In the genomic region with DNA sequence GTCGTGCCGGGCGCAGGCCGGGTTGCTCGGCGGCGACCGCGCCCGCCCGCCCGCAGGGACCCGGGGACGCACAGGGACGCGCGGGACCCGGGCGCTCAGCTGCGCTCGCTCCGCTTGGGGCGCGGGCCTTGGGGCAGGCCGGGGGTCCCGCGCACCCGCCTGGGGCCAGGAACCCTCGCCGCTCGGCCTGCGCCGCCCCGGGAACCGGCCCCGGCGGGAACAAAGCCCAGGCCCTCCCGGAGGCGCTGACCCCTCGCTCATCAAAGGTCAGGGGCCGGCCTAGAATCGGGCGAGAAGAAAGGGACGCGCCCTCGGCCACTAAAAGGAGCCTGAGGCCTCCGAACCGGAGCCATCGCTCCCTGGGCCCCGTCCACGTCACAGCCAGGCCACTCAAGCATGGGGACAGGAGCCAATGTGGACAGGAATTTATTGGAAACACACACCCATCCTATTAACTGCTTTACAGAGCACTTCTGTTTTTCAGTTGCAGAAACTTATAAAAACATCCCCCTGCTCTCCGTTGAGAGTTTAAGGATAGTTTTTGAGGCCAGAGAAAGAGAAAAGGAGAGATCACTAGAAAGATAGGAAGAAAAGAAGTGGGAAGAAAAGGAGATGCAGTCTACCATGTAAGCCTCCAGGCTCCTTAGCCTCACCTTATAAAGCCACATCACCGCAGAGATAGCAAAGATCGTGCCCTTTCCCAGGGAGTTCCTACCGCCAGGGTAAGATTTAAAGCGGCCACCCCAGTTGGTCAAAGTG, we compare ENCODE assay signal across 8 cellular contexts. TPM values are rescaled to one million over a fixed set of nuclear protein-coding genes. Genes with fewer than 3 reads are reported as not detected.
A peak's percentile ranks its signal among the peaks of the same experiment; 100 is the strongest.
DNase-seq lines count a peak whose midpoint lies in the region; ATAC-seq and TF ChIP-seq lines count a peak whose summit lies in the region.

No MANE protein-coding gene starts in this region.

- no peaks in the 10 kb centered on the region for H3K36me3 Mint-ChIP-seq in activated T-helper 17 cell treated with anti-CD3 and anti-CD28 coated beads, Interleukin-2, amount 50 U/mL, for 72 hours (ENCODE audit: low read depth)
- no peaks in the 10 kb centered on the region for H3K36me3 Mint-ChIP-seq in CD4-positive, alpha-beta memory T cell

- 2% methylated on average over 42 of the region's 56 CpGs for WGBS in smooth muscle cell (ENCODE audit: low lambda C conversion rate)

- peaks cover 87% of the 10 kb centered on the region for H3K27me3 ChIP-seq in iPS-15b (ENCODE audit: control insufficient read depth, insufficient read depth, low read length)
- no peaks in the 10 kb centered on the region for H3K27me3 ChIP-seq in smooth muscle cell (ENCODE audit: low read depth)
- H3K27me3 ChIP-seq in CD4-positive, alpha-beta memory T cell (ENCODE audit: insufficient read depth, low read length) = peaks cover 4% of the 10 kb centered on the region

- POLR2A ChIA-PET in CD4-positive, alpha-beta memory T cell (lab: Charles Lee; ENCODE audit: partially characterized antibody) = no interaction called here

- ATAC-seq in HG02973 (IDR thresholded peaks at IDR 0.05; ENCODE audit: unreplicated experiment) (peak; percentile 18), HG02763 (IDR thresholded peaks at IDR 0.05; ENCODE audit: unreplicated experiment) (no peak), HG02642 (IDR thresholded peaks at IDR 0.05; ENCODE audit: poor library complexity, unreplicated experiment) (no peak)
- ATAC-seq in activated T-helper 17 cell treated with anti-CD3 and anti-CD28 coated beads, Interleukin-2, amount 50 U/mL, for 72 hours (replicated peaks) = no peak

- H3K4me1 Mint-ChIP-seq in activated T-helper 17 cell treated with anti-CD3 and anti-CD28 coated beads, Interleukin-2, amount 50 U/mL, for 72 hours = peaks cover 4% of the 10 kb centered on the region
- peaks cover 0 to 5% (median 2%) of the 10 kb centered on the region in 4 donors for H3K4me1 Mint-ChIP-seq in CD4-positive, alpha-beta memory T cell

- H3K9me3 ChIP-seq in iPS-15b (ENCODE audit: control insufficient read depth, insufficient read depth, low read length) (no peaks in the 10 kb centered on the region), smooth muscle cell (replicated peaks; ENCODE audit: low read depth) (no peaks in the 10 kb centered on the region)
- H3K9me3 ChIP-seq in CD4-positive, alpha-beta memory T cell (ENCODE audit: control insufficient read depth in 1 of 2, low read length in 2 of 2) = no peaks in the 10 kb centered on the region

- H3K9me3 Mint-ChIP-seq in activated T-helper 17 cell treated with anti-CD3 and anti-CD28 coated beads, Interleukin-2, amount 50 U/mL, for 72 hours = no peaks in the 10 kb centered on the region
- no peaks in the 10 kb centered on the region for H3K9me3 Mint-ChIP-seq in CD4-positive, alpha-beta memory T cell

- peak overlapping the region; percentile 82 for H3K27ac ChIP-seq in smooth muscle cell (ENCODE audit: low read depth)
- H3K27ac ChIP-seq in CD4-positive, alpha-beta memory T cell (ENCODE audit: low read depth, low read length) = no peak overlapping the region

- H3K4me2 ChIP-seq in smooth muscle cell = peak overlapping the region; percentile 91

- DNase-seq in EL (peak; percentile 54), smooth muscle cell (lab: John Stamatoyannopoulos, UW; ENCODE audit: unreplicated experiment) (no peak)
- DNase-seq in CD4-positive, alpha-beta memory T cell = no peak

- peak overlapping the region; percentile 20 for H3K4me3 Mint-ChIP-seq in activated T-helper 17 cell treated with anti-CD3 and anti-CD28 coated beads, Interleukin-2, amount 50 U/mL, for 72 hours
- H3K4me3 Mint-ChIP-seq in CD4-positive, alpha-beta memory T cell = peak overlapping the region in 1 of 8 donors; percentile 62

- peaks cover 59% of the 10 kb centered on the region for H3K79me2 ChIP-seq in smooth muscle cell (ENCODE audit: low read depth)

- peaks cover 24% of the 10 kb centered on the region for H3K27me3 Mint-ChIP-seq in activated T-helper 17 cell treated with anti-CD3 and anti-CD28 coated beads, Interleukin-2, amount 50 U/mL, for 72 hours
- peaks cover 19 to 28% of the 10 kb centered on the region in 2 donors for H3K27me3 Mint-ChIP-seq in CD4-positive, alpha-beta memory T cell

- H4K20me1 ChIP-seq in smooth muscle cell (ENCODE audit: low read depth) = peaks cover 5% of the 10 kb centered on the region

- CTCF ChIA-PET in CD4-positive, alpha-beta memory T cell (lab: Charles Lee; ENCODE audit: partially characterized antibody) = no interaction called here

- intact Hi-C loops in CD4-positive, alpha-beta memory T cell (cut with micrococcal nuclease) = no loop called here

- H3K4me1 ChIP-seq in iPS-15b (ENCODE audit: control insufficient read depth, insufficient read depth, low read length) (peaks cover 48% of the 10 kb centered on the region), smooth muscle cell (ENCODE audit: low read depth) (peaks cover 44% of the 10 kb centered on the region)
- H3K4me1 ChIP-seq in CD4-positive, alpha-beta memory T cell (ENCODE audit: insufficient read depth, low read length) = no peaks in the 10 kb centered on the region

- H2AFZ ChIP-seq in smooth muscle cell (ENCODE audit: low read depth) = peak overlapping the region; percentile 69

- H3K36me3 ChIP-seq in iPS-15b (ENCODE audit: control insufficient read depth, insufficient read depth, low read length) = no peaks in the 10 kb centered on the region
- no peaks in the 10 kb centered on the region for H3K36me3 ChIP-seq in smooth muscle cell (ENCODE audit: low read depth)
- no peaks in the 10 kb centered on the region for H3K36me3 ChIP-seq in CD4-positive, alpha-beta memory T cell (ENCODE audit: insufficient read depth, low read length)

- no peak for TF ChIP-seq CTCF in smooth muscle cell (IDR thresholded peaks at IDR 0.05; ENCODE audit: borderline replicate concordance, insufficient read depth, poor library complexity, severe bottlenecking)

- H3F3A ChIP-seq in smooth muscle cell (ENCODE audit: low read depth) = peaks cover 8% of the 10 kb centered on the region

- H3K9ac ChIP-seq in iPS-15b (ENCODE audit: low read depth, low read length) = no peak overlapping the region
- H3K9ac ChIP-seq in smooth muscle cell (ENCODE audit: low read depth) = peak overlapping the region; percentile 86

- peak overlapping the region; percentile 50 for H3K4me3 ChIP-seq in iPS-15b (ENCODE audit: low read depth, low read length)
- H3K4me3 ChIP-seq in smooth muscle cell = peak overlapping the region; percentile 79
- H3K4me3 ChIP-seq in CD4-positive, alpha-beta memory T cell (ENCODE audit: low read length in 2 of 2) = no peak overlapping the region

- H3K27ac Mint-ChIP-seq in activated T-helper 17 cell treated with anti-CD3 and anti-CD28 coated beads, Interleukin-2, amount 50 U/mL, for 72 hours = no peak overlapping the region
- no peak overlapping the region for H3K27ac Mint-ChIP-seq in CD4-positive, alpha-beta memory T cell

RNA-seq across cellular contexts. Expression of gene ZFHX3, which starts 0.5 kb away (rescaled TPM):
- under 1 TPM; 0.21 to 0.22 TPM for total RNA-seq in activated T-helper 17 cell treated with anti-CD3 and anti-CD28 coated beads, Interleukin-2, amount 50 U/mL, for 72 hours
- 6.5 and 9.8 TPM in 2 replicates for total RNA-seq in smooth muscle cell
- 3.1 and 5.0 TPM in 2 replicates for polyA plus RNA-seq in smooth muscle cell
- total RNA-seq in CD4-positive, alpha-beta memory T cell = under 1 TPM; 0.69 to 0.99 TPM
- polyA plus RNA-seq in CD4-positive, alpha-beta memory T cell = under 1 TPM; 0.01 to 0.03 TPM

Comparison
In these comparisons a context has a peak if more than half of its experiments do, and no peak if none do; other contexts are left out.
1. H3K4me3 ChIP-seq: peak in iPS-15b (single experiment) and smooth muscle cell (single experiment); none in CD4-positive, alpha-beta memory T cell (0 of 2).